1 cellular context compared by ENCODE assay signal in the genomic region with DNA sequence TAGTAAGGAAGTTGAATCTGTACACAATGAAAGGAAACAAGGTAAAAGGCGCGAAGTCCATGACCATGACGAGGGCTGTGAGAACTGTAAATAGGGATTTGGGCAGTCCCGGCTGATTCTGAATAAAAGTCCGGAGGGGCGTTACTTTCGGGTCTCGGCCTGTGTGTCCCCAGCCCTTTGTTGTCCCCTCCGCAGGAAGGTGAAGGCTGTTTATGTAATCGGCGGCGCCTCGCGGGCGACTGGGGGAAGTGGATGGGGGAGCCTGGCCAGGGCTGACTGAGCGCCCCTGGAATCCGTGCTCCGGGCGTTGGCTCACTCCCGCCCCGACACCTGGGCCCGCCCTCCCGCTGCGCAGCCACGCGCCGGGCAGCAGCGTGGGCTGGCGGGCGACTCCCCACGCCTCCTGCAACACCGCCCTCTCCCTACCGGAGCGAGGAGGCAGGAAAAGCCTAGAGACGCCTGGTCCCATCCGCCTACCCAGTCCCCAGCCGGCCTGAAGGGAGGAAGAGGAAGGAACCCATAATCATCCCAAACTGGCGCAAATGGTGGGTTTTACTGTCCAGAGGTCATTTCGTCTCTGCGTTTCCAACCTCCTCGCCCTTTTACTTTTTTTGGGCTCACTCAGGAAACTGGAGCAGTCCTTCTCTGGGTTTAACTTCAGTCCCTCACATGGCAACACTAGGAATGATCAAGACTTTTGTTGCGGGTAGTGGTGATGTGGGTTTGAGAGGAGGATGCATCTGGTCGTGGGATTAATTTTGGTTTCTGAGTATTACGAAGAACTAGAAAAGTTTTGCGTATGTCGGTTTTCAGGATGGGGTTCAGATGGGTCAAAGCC.
TF ChIP-seq lines count a peak whose summit lies in the region.

No MANE protein-coding gene starts in this region.

TF ChIP-seq in HepG2, 621 proteins besides CTCF, POLR2A, EP300 and RAD21 (continued from another document and continues in another):
- TF ChIP-seq HNRNPUL1 (IDR thresholded peaks at IDR 0.05; ENCODE audit: low read depth, low read length) (no peak), ZNF747 (CRISPR knock-in tag; IDR thresholded peaks at IDR 0.05; ENCODE audit: borderline replicate concordance) (peak; percentile 62; the same call in 1 of the 2 replicates), EHMT2 (IDR thresholded peaks at IDR 0.05; ENCODE audit: borderline replicate concordance, low read depth, low read length) (no peak), GFI1 (CRISPR knock-in tag; IDR thresholded peaks at IDR 0.05; ENCODE audit: borderline replicate concordance) (no peak; the same call in 1 of the 2 replicates), NPAS2 (CRISPR knock-in tag; IDR thresholded peaks at IDR 0.05; ENCODE audit: borderline replicate concordance) (peak; percentile 81; the same call in 1 of the 2 replicates), ZNF367 (CRISPR knock-in tag; IDR thresholded peaks at IDR 0.05; ENCODE audit: borderline replicate concordance) (no peak), ARID2 (CRISPR knock-in tag; IDR thresholded peaks at IDR 0.05; ENCODE audit: borderline replicate concordance) (no peak), MBD4 (IDR thresholded peaks at IDR 0.05; ENCODE audit: borderline replicate concordance, low read length) (no peak), ZMAT3 (CRISPR knock-in tag; conservative IDR thresholded peaks at IDR 0.05) (peak; percentile 85), BORCS8-MEF2B (CRISPR knock-in tag; IDR thresholded peaks at IDR 0.05) (no peak; the same call in 1 of the 2 replicates), ZNF776 (CRISPR knock-in tag; IDR thresholded peaks at IDR 0.05) (no peak; the same call in 1 of the 2 replicates), ZNF235 (CRISPR knock-in tag; IDR thresholded peaks at IDR 0.05; ENCODE audit: borderline replicate concordance) (no peak), PTBP1 (IDR thresholded peaks at IDR 0.05; ENCODE audit: low read depth, low read length, poor library complexity, severe bottlenecking) (no peak), ZNF678 (CRISPR knock-in tag; IDR thresholded peaks at IDR 0.05) (peak; percentile 45; the same call in 1 of the 2 replicates), PLRG1 (conservative IDR thresholded peaks at IDR 0.05) (no peak), ZNF430 (CRISPR knock-in tag; IDR thresholded peaks at IDR 0.05) (no peak), TSC22D2 (CRISPR knock-in tag; IDR thresholded peaks at IDR 0.05; ENCODE audit: borderline replicate concordance) (0 out of 2 replicates have a peak, but pooled peaks have one; percentile 9), SP1 (IDR thresholded peaks at IDR 0.05) (no peak), SP1 (CRISPR knock-in tag; IDR thresholded peaks at IDR 0.05) (0 out of 2 replicates have a peak, but pooled peaks have one; percentile 35), ZNF7 (CRISPR knock-in tag; IDR thresholded peaks at IDR 0.05) (no peak), ARHGAP35 (CRISPR knock-in tag; IDR thresholded peaks at IDR 0.05; ENCODE audit: borderline replicate concordance) (peak; percentile 85; the same call in 1 of the 2 replicates), ZC3H4 (CRISPR knock-in tag; IDR thresholded peaks at IDR 0.05; ENCODE audit: borderline replicate concordance) (no peak), HES4 (CRISPR knock-in tag; IDR thresholded peaks at IDR 0.05; ENCODE audit: borderline replicate concordance) (no peak), KDM3A (CRISPR knock-in tag; IDR thresholded peaks at IDR 0.05; ENCODE audit: low read depth) (peak; percentile 73; the same call in 1 of the 2 replicates), CC2D1A (CRISPR knock-in tag; IDR thresholded peaks at IDR 0.05) (no peak), ZNF550 (CRISPR knock-in tag; IDR thresholded peaks at IDR 0.05; ENCODE audit: borderline replicate concordance) (peak; percentile 90; the same call in 1 of the 2 replicates), KAT7 (CRISPR knock-in tag; IDR thresholded peaks at IDR 0.05; ENCODE audit: borderline replicate concordance) (no peak)
- TF ChIP-seq, protein P1, sequence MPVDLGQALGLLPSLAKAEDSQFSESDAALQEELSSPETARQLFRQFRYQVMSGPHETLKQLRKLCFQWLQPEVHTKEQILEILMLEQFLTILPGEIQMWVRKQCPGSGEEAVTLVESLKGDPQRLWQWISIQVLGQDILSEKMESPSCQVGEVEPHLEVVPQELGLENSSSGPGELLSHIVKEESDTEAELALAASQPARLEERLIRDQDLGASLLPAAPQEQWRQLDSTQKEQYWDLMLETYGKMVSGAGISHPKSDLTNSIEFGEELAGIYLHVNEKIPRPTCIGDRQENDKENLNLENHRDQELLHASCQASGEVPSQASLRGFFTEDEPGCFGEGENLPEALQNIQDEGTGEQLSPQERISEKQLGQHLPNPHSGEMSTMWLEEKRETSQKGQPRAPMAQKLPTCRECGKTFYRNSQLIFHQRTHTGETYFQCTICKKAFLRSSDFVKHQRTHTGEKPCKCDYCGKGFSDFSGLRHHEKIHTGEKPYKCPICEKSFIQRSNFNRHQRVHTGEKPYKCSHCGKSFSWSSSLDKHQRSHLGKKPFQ (CRISPR knock-in tag; IDR thresholded peaks at IDR 0.05; ENCODE audit: insufficient replicate concordance): no peak
- TF ChIP-seq, protein P2, sequence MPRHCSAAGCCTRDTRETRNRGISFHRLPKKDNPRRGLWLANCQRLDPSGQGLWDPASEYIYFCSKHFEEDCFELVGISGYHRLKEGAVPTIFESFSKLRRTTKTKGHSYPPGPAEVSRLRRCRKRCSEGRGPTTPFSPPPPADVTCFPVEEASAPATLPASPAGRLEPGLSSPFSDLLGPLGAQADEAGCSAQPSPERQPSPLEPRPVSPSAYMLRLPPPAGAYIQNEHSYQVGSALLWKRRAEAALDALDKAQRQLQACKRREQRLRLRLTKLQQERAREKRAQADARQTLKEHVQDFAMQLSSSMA (CRISPR knock-in tag; IDR thresholded peaks at IDR 0.05): peak; percentile 73; the same call in 1 of the 2 replicates
- TF ChIP-seq, protein P3, sequence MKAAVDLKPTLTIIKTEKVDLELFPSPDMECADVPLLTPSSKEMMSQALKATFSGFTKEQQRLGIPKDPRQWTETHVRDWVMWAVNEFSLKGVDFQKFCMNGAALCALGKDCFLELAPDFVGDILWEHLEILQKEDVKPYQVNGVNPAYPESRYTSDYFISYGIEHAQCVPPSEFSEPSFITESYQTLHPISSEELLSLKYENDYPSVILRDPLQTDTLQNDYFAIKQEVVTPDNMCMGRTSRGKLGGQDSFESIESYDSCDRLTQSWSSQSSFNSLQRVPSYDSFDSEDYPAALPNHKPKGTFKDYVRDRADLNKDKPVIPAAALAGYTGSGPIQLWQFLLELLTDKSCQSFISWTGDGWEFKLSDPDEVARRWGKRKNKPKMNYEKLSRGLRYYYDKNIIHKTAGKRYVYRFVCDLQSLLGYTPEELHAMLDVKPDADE (CRISPR knock-in tag; IDR thresholded peaks at IDR 0.05): no peak
- TF ChIP-seq, protein P4, sequence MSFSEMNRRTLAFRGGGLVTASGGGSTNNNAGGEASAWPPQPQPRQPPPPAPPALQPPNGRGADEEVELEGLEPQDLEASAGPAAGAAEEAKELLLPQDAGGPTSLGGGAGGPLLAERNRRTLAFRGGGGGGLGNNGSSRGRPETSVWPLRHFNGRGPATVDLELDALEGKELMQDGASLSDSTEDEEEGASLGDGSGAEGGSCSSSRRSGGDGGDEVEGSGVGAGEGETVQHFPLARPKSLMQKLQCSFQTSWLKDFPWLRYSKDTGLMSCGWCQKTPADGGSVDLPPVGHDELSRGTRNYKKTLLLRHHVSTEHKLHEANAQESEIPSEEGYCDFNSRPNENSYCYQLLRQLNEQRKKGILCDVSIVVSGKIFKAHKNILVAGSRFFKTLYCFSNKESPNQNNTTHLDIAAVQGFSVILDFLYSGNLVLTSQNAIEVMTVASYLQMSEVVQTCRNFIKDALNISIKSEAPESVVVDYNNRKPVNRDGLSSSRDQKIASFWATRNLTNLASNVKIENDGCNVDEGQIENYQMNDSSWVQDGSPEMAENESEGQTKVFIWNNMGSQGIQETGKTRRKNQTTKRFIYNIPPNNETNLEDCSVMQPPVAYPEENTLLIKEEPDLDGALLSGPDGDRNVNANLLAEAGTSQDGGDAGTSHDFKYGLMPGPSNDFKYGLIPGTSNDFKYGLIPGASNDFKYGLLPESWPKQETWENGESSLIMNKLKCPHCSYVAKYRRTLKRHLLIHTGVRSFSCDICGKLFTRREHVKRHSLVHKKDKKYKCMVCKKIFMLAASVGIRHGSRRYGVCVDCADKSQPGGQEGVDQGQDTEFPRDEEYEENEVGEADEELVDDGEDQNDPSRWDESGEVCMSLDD (CRISPR knock-in tag; IDR thresholded peaks at IDR 0.05; ENCODE audit: borderline replicate concordance): peak; percentile 98
- TF ChIP-seq, protein P5, sequence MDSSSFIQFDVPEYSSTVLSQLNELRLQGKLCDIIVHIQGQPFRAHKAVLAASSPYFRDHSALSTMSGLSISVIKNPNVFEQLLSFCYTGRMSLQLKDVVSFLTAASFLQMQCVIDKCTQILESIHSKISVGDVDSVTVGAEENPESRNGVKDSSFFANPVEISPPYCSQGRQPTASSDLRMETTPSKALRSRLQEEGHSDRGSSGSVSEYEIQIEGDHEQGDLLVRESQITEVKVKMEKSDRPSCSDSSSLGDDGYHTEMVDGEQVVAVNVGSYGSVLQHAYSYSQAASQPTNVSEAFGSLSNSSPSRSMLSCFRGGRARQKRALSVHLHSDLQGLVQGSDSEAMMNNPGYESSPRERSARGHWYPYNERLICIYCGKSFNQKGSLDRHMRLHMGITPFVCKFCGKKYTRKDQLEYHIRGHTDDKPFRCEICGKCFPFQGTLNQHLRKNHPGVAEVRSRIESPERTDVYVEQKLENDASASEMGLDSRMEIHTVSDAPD (CRISPR knock-in tag; IDR thresholded peaks at IDR 0.05): no peak
- TF ChIP-seq, protein P6, sequence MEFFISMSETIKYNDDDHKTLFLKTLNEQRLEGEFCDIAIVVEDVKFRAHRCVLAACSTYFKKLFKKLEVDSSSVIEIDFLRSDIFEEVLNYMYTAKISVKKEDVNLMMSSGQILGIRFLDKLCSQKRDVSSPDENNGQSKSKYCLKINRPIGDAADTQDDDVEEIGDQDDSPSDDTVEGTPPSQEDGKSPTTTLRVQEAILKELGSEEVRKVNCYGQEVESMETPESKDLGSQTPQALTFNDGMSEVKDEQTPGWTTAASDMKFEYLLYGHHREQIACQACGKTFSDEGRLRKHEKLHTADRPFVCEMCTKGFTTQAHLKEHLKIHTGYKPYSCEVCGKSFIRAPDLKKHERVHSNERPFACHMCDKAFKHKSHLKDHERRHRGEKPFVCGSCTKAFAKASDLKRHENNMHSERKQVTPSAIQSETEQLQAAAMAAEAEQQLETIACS (CRISPR knock-in tag; IDR thresholded peaks at IDR 0.05): no peak
- TF ChIP-seq, protein P7, sequence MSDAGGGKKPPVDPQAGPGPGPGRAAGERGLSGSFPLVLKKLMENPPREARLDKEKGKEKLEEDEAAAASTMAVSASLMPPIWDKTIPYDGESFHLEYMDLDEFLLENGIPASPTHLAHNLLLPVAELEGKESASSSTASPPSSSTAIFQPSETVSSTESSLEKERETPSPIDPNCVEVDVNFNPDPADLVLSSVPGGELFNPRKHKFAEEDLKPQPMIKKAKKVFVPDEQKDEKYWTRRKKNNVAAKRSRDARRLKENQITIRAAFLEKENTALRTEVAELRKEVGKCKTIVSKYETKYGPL (CRISPR knock-in tag; IDR thresholded peaks at IDR 0.05): peak; percentile 47; the same call in 1 of the 2 replicates
- TF ChIP-seq, protein P8, sequence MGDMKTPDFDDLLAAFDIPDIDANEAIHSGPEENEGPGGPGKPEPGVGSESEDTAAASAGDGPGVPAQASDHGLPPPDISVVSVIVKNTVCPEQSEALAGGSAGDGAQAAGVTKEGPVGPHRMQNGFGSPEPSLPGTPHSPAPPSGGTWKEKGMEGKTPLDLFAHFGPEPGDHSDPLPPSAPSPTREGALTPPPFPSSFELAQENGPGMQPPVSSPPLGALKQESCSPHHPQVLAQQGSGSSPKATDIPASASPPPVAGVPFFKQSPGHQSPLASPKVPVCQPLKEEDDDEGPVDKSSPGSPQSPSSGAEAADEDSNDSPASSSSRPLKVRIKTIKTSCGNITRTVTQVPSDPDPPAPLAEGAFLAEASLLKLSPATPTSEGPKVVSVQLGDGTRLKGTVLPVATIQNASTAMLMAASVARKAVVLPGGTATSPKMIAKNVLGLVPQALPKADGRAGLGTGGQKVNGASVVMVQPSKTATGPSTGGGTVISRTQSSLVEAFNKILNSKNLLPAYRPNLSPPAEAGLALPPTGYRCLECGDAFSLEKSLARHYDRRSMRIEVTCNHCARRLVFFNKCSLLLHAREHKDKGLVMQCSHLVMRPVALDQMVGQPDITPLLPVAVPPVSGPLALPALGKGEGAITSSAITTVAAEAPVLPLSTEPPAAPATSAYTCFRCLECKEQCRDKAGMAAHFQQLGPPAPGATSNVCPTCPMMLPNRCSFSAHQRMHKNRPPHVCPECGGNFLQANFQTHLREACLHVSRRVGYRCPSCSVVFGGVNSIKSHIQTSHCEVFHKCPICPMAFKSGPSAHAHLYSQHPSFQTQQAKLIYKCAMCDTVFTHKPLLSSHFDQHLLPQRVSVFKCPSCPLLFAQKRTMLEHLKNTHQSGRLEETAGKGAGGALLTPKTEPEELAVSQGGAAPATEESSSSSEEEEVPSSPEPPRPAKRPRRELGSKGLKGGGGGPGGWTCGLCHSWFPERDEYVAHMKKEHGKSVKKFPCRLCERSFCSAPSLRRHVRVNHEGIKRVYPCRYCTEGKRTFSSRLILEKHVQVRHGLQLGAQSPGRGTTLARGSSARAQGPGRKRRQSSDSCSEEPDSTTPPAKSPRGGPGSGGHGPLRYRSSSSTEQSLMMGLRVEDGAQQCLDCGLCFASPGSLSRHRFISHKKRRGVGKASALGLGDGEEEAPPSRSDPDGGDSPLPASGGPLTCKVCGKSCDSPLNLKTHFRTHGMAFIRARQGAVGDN (CRISPR knock-in tag; IDR thresholded peaks at IDR 0.05): peak; percentile 97
- TF ChIP-seq, protein P9, sequence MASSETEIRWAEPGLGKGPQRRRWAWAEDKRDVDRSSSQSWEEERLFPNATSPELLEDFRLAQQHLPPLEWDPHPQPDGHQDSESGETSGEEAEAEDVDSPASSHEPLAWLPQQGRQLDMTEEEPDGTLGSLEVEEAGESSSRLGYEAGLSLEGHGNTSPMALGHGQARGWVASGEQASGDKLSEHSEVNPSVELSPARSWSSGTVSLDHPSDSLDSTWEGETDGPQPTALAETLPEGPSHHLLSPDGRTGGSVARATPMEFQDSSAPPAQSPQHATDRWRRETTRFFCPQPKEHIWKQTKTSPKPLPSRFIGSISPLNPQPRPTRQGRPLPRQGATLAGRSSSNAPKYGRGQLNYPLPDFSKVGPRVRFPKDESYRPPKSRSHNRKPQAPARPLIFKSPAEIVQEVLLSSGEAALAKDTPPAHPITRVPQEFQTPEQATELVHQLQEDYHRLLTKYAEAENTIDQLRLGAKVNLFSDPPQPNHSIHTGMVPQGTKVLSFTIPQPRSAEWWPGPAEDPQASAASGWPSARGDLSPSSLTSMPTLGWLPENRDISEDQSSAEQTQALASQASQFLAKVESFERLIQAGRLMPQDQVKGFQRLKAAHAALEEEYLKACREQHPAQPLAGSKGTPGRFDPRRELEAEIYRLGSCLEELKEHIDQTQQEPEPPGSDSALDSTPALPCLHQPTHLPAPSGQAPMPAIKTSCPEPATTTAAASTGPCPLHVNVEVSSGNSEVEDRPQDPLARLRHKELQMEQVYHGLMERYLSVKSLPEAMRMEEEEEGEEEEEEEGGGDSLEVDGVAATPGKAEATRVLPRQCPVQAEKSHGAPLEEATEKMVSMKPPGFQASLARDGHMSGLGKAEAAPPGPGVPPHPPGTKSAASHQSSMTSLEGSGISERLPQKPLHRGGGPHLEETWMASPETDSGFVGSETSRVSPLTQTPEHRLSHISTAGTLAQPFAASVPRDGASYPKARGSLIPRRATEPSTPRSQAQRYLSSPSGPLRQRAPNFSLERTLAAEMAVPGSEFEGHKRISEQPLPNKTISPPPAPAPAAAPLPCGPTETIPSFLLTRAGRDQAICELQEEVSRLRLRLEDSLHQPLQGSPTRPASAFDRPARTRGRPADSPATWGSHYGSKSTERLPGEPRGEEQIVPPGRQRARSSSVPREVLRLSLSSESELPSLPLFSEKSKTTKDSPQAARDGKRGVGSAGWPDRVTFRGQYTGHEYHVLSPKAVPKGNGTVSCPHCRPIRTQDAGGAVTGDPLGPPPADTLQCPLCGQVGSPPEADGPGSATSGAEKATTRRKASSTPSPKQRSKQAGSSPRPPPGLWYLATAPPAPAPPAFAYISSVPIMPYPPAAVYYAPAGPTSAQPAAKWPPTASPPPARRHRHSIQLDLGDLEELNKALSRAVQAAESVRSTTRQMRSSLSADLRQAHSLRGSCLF (CRISPR knock-in tag; IDR thresholded peaks at IDR 0.05; ENCODE audit: borderline replicate concordance): no peak
